Comparison of ENCODE assay signal across 2 cellular contexts in the genomic region with DNA sequence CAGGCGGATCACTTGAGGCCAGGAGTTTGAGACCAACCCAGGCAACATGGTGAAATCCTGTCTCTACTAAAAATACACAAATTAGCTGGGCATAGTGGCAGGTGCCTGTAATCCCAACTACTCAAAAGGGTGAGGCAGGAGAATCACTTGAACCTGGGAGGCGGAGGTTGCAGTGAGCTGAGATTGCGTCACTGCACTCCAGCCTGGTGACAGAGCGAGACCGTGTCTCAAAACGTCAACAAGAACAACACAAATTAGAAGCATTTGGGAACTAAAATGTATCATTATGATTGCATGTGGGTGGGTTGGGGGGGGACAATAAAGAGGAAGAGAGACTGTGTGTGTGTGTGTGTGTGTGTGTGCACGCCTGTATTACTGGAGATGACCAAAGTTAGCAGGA. TPM values are rescaled to one million over a fixed set of nuclear protein-coding genes. Genes with fewer than 3 reads are reported as not detected.
"Had no signal": no experiment of that assay in that cellular context is flagged by ENCODE, and none has a peak within 500 bp of the region (broad histone marks: within the 10 kb centered on the region; RNA-seq: fewer than 3 reads in every experiment).

No MANE protein-coding gene starts in this region.

RNA-seq across cellular contexts. Expression of gene MUC20, which starts 17.0 kb away (rescaled TPM):
- total RNA-seq: RPMI7951, SJCRH30 had no signal
